Comparison of ENCODE assay signal across 12 cellular contexts in the genomic region with DNA sequence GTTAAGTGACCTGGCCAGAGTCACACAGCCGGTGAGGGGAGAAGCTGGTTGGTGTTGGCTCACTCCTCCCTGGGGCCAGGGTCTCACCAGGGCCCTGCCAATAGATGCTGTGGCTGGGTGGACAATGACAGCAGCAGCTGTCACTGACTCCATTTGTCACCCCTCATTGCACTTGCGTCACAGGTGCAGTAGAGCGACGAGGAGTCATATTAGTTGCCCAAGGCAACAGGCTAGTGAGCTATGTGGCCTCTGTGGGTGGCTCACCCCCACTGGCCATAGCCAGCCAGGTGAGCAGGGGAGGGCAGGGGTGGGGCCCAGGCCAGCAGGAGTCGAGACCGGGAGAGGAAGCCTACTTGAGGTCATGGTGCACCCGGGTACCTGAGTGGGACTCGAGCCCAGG. TPM values are rescaled to one million over a fixed set of nuclear protein-coding genes. Genes with fewer than 3 reads are reported as not detected.
DNase-seq lines count a peak whose midpoint lies in the region; ATAC-seq and TF ChIP-seq lines count a peak whose summit lies in the region.
"Had no signal": no experiment of that assay in that cellular context is flagged by ENCODE, and none has a peak within 500 bp of the region (broad histone marks: within the 10 kb centered on the region; RNA-seq: fewer than 3 reads in every experiment).

No MANE protein-coding gene starts in this region.

- no peaks in the 10 kb centered on the region for H3K27me3 ChIP-seq in GM23338 (ENCODE audit: insufficient read depth)
- H3K27me3 ChIP-seq: breast epithelium, left lung had no signal

- H3K9me2 ChIP-seq in GM23338 (ENCODE audit: insufficient read depth): no peaks in the 10 kb centered on the region

- no peaks in the 10 kb centered on the region for H3F3A ChIP-seq in GM23338 (replicated peaks; ENCODE audit: low read depth)

- H3K4me1 Mint-ChIP-seq in GM23338 (0 out of 3 replicates have a peak, but pooled peaks cover 5% of the 10 kb centered on the region), naive B cell (peaks cover 0 to 4% (median 0%) of the 10 kb centered on the region in 3 donors)
- H3K4me1 Mint-ChIP-seq: T-cell had no signal

- no peaks in the 10 kb centered on the region; the same call in 1 of the 2 replicates for H4K20me1 ChIP-seq in GM23338 (replicated peaks; ENCODE audit: insufficient read depth)

- H3K36me3 Mint-ChIP-seq in GM23338 (ENCODE audit: low read depth): peaks cover 37% of the 10 kb centered on the region
- H3K36me3 Mint-ChIP-seq in naive B cell: peaks cover 10 to 15% of the 10 kb centered on the region in 2 donors

- H3K9me3 Mint-ChIP-seq in GM23338 (no peaks in the 10 kb centered on the region), naive B cell (no peaks in the 10 kb centered on the region)
- H3K9me3 Mint-ChIP-seq: T-cell had no signal

- TF ChIP-seq CTCF in GM23338 (conservative IDR thresholded peaks at IDR 0.05; ENCODE audit: low read depth in 2 of 2): no peak

- ATAC-seq in GM18867 (IDR thresholded peaks at IDR 0.05; ENCODE audit: unreplicated experiment) (peak; percentile 80), GM23338 (no peak), naive B cell (ENCODE audit: low read depth in 2 of 2) (peak; percentile 74 to 88)
- ATAC-seq: left lung, T-cell had no signal

- H3K27ac ChIP-seq in GM23338 (ENCODE audit: low read depth): 0 out of 2 replicates have a peak overlapping the region, but pooled peaks have one; percentile 63
- H3K27ac ChIP-seq: breast epithelium, left lung had no signal

- H3K4me1 ChIP-seq in GM23338 (ENCODE audit: insufficient read depth): no peaks in the 10 kb centered on the region
- H3K4me1 ChIP-seq: breast epithelium, left lung had no signal

- no peak overlapping the region for H3K27ac Mint-ChIP-seq in GM23338
- H3K27ac Mint-ChIP-seq in naive B cell: peak overlapping the region in 2 of 6 donors; percentile 41 to 77
- H3K27ac Mint-ChIP-seq: T-cell had no signal

- H3K4me3 Mint-ChIP-seq in GM23338 (no peak overlapping the region), naive B cell (no peak overlapping the region)
- H3K4me3 Mint-ChIP-seq: T-cell had no signal

- H2AFZ ChIP-seq in GM23338: no peak overlapping the region

- DNase-seq in GM23338 (ENCODE audit: low spot score) (no peak), NCI-H2107 treated with DMSO at 0.1 percent for 48 hours (lab: John Stamatoyannopoulos, UW; ENCODE audit: unreplicated experiment) (peak; percentile 81), naive B cell (no peak), SIG-M5 treated with dmso at 0.1 percent for 504 hours (lab: John Stamatoyannopoulos, UW; ENCODE audit: unreplicated experiment) (no peak), AG08396 (ENCODE audit: low spot score) (no peak), GM03348 (ENCODE audit: low spot score) (no peak)
- DNase-seq: DMS153, NCI-H524, T-cell had no signal

- 0 out of 2 replicates have a peak, but pooled peaks cover 6% of the 10 kb centered on the region for H3K36me3 ChIP-seq in GM23338 (ENCODE audit: insufficient read depth)
- H3K36me3 ChIP-seq: breast epithelium had no signal

- H3K79me2 ChIP-seq in GM23338 (replicated peaks; ENCODE audit: insufficient read depth): no peaks in the 10 kb centered on the region

- peaks cover 4% of the 10 kb centered on the region for H3K27me3 Mint-ChIP-seq in GM23338 (ENCODE audit: insufficient read depth, low read depth, poor library complexity)
- no peaks in the 10 kb centered on the region for H3K27me3 Mint-ChIP-seq in naive B cell
- H3K27me3 Mint-ChIP-seq: T-cell had no signal

- H3K4me3 ChIP-seq in GM23338: no peak overlapping the region
- H3K4me3 ChIP-seq: breast epithelium, left lung had no signal

- no peak overlapping the region for H3K4me2 ChIP-seq in GM23338

TF ChIP-seq in GM23338, 12 proteins besides CTCF, POLR2A, EP300 and RAD21 (continues in another document):
- TF ChIP-seq CREB1 (CRISPR knock-in tag; IDR thresholded peaks at IDR 0.05; ENCODE audit: low read depth): no peak
- no peak for TF ChIP-seq ZNF114 (CRISPR knock-in tag; IDR thresholded peaks at IDR 0.05)
- no peak for TF ChIP-seq POLR2AphosphoS5 (IDR thresholded peaks at IDR 0.05; ENCODE audit: low read depth)
- TF ChIP-seq EZH2 (IDR thresholded peaks at IDR 0.05; ENCODE audit: low read depth, unreplicated experiment): no peak
- no peak for TF ChIP-seq ZNF331 (CRISPR knock-in tag; IDR thresholded peaks at IDR 0.05; ENCODE audit: low read depth)
- no peak for TF ChIP-seq EZH2phosphoT487 (IDR thresholded peaks at IDR 0.05; ENCODE audit: unreplicated experiment)
- no peak for TF ChIP-seq JUNB (IDR thresholded peaks at IDR 0.05; ENCODE audit: unreplicated experiment)
- TF ChIP-seq, protein P1, sequence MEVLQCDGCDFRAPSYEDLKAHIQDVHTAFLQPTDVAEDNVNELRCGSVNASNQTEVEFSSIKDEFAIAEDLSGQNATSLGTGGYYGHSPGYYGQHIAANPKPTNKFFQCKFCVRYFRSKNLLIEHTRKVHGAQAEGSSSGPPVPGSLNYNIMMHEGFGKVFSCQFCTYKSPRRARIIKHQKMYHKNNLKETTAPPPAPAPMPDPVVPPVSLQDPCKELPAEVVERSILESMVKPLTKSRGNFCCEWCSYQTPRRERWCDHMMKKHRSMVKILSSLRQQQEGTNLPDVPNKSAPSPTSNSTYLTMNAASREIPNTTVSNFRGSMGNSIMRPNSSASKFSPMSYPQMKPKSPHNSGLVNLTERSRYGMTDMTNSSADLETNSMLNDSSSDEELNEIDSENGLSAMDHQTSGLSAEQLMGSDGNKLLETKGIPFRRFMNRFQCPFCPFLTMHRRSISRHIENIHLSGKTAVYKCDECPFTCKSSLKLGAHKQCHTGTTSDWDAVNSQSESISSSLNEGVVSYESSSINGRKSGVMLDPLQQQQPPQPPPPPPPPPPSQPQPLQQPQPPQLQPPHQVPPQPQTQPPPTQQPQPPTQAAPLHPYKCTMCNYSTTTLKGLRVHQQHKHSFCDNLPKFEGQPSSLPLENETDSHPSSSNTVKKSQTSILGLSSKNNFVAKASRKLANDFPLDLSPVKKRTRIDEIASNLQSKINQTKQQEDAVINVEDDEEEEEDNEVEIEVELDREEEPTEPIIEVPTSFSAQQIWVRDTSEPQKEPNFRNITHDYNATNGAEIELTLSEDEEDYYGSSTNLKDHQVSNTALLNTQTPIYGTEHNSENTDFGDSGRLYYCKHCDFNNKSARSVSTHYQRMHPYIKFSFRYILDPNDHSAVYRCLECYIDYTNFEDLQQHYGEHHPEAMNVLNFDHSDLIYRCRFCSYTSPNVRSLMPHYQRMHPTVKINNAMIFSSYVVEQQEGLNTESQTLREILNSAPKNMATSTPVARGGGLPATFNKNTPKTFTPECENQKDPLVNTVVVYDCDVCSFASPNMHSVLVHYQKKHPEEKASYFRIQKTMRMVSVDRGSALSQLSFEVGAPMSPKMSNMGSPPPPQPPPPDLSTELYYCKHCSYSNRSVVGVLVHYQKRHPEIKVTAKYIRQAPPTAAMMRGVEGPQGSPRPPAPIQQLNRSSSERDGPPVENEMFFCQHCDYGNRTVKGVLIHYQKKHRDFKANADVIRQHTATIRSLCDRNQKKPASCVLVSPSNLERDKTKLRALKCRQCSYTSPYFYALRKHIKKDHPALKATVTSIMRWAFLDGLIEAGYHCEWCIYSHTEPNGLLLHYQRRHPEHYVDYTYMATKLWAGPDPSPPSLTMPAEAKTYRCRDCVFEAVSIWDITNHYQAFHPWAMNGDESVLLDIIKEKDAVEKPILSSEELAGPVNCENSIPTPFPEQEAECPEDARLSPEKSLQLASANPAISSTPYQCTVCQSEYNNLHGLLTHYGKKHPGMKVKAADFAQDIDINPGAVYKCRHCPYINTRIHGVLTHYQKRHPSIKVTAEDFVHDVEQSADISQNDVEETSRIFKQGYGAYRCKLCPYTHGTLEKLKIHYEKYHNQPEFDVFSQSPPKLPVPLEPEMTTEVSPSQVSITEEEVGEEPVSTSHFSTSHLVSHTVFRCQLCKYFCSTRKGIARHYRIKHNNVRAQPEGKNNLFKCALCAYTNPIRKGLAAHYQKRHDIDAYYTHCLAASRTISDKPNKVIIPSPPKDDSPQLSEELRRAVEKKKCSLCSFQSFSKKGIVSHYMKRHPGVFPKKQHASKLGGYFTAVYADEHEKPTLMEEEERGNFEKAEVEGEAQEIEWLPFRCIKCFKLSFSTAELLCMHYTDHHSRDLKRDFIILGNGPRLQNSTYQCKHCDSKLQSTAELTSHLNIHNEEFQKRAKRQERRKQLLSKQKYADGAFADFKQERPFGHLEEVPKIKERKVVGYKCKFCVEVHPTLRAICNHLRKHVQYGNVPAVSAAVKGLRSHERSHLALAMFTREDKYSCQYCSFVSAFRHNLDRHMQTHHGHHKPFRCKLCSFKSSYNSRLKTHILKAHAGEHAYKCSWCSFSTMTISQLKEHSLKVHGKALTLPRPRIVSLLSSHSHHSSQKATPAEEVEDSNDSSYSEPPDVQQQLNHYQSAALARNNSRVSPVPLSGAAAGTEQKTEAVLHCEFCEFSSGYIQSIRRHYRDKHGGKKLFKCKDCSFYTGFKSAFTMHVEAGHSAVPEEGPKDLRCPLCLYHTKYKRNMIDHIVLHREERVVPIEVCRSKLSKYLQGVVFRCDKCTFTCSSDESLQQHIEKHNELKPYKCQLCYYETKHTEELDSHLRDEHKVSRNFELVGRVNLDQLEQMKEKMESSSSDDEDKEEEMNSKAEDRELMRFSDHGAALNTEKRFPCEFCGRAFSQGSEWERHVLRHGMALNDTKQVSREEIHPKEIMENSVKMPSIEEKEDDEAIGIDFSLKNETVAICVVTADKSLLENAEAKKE (CRISPR knock-in tag; IDR thresholded peaks at IDR 0.05): no peak

RNA-seq across cellular contexts. Expression of a gene that starts 9.7 kb away (rescaled TPM):
- total RNA-seq in GM23338 (2014; rRNA removed; shearing (Covaris generic)): not detected in 2 replicates
- not detected in 2 replicates for polyA plus RNA-seq in GM23338 (2016; fragmentation: Nextera tagmentation; extraction: Ambion mirVana)
- not detected for polyA plus RNA-seq in naive B cell (ENCODE audit: low read depth in 6 of 6)
- total RNA-seq: left lung had no signal

RNA-seq across cellular contexts. Expression of a gene that starts 26.6 kb away (rescaled TPM):
- total RNA-seq in GM23338 (2014; rRNA removed; shearing (Covaris generic)): 206 TPM in 2 replicates
- polyA plus RNA-seq in GM23338 (2016; fragmentation: Nextera tagmentation; extraction: Ambion mirVana) (65.6 and 67.3 TPM in 2 replicates), naive B cell (ENCODE audit: low read depth in 6 of 6) (10 to 100 TPM in 1 of 6 donors, 1 to 10 TPM in 5; 1.8 to 13.3 (median 3.3) TPM)

RNA-seq across cellular contexts. Expression of a gene that starts 43.5 kb away (rescaled TPM):
- 13.1 and 15.9 TPM in 2 replicates for total RNA-seq in GM23338 (2014; rRNA removed; shearing (Covaris generic))
- polyA plus RNA-seq in GM23338 (2016; fragmentation: Nextera tagmentation; extraction: Ambion mirVana) (7.8 and 8.5 TPM in 2 replicates), naive B cell (ENCODE audit: low read depth in 6 of 6) (10 to 100 TPM in 1 of 6 donors, 1 to 10 TPM in 5; 4.6 to 10.9 (median 6.5) TPM)
